In the genomic region with DNA sequence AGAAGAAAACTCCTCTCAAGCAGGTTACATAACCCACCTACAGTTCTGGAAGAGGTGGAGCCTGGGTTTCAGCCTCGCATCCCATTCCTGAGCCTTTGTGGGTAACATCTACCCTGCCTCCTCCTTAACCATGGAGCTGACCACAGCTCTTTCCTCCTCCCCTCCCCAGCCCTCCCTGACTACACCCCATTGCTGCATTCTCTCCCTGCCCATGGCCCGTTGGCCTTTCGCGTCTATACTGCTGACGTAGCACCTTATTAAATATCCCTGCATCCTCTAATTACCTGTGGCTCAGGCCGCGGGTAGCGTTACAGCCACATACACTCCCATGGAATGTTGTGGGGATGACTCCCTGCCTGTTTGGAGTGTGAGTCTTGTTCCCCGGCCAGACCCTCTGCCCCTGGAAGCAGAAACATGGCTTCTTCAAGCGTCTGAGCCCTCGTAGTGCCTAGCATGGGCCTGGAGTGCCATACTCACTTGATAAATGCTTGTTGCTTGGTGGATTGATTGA, we compare ENCODE assay signal across 12 cellular contexts.
DNase-seq lines count a peak whose midpoint lies in the region; ATAC-seq and TF ChIP-seq lines count a peak whose summit lies in the region.
"Had no signal": no experiment of that assay in that cellular context is flagged by ENCODE, and none has a peak within 500 bp of the region (broad histone marks: within the 10 kb centered on the region; RNA-seq: fewer than 3 reads in every experiment).

No MANE protein-coding gene starts in this region.

- TF ChIP-seq CTCF in PC-9 (conservative IDR thresholded peaks at IDR 0.05) (no peak), dorsolateral prefrontal cortex (IDR thresholded peaks at IDR 0.05 in 54 of 56, conservative IDR thresholded peaks at IDR 0.05 in 2 of 56; ENCODE audit: low read depth in 1 of 56, partially characterized antibody in 56 of 56) (no peak), progenitor cell of endocrine pancreas (IDR thresholded peaks at IDR 0.05; ENCODE audit: unreplicated experiment) (no peak)

- H3K9me2 ChIP-seq in PC-9 (ENCODE audit: insufficient read depth), result 0 out of 2 replicates have a peak, but pooled peaks cover 4% of the 10 kb centered on the region

- H3K9me3 Mint-ChIP-seq in progenitor cell of endocrine pancreas (ENCODE audit: low read depth), result no peaks in the 10 kb centered on the region
- H3K9me3 Mint-ChIP-seq: CD4-positive, alpha-beta T cell had no signal

- peaks cover 52% of the 10 kb centered on the region for H3K4me1 Mint-ChIP-seq in progenitor cell of endocrine pancreas (ENCODE audit: low read depth)

- no peak for ATAC-seq in GM18505 (IDR thresholded peaks at IDR 0.05; ENCODE audit: unreplicated experiment)

- no peaks in the 10 kb centered on the region for H4K20me1 ChIP-seq in PC-9 (ENCODE audit: insufficient read depth)

- intact Hi-C loops in PC-9 (cut with micrococcal nuclease; ENCODE audit: unreplicated experiment), result loop anchor here (2.0 kb wide), 1 partner anchor 47 kb away; no protein-coding TSS in a partner anchor
- intact Hi-C loops in dorsolateral prefrontal cortex (cut with DNase I), result loop anchor here in 1 of 2 donors (2.0 to 10.0 kb wide), 2 partner anchors 71 to 79 kb away; no protein-coding TSS in a partner anchor
- intact Hi-C loops in posterior vena cava (cut with DNase I), result loop anchor here in 1 of 2 donors (2.0 kb wide), 1 partner anchor 63 kb away; no protein-coding TSS in a partner anchor

- no peak overlapping the region for H2AFZ ChIP-seq in PC-9

- peaks cover 5% of the 10 kb centered on the region for H3K36me3 Mint-ChIP-seq in progenitor cell of endocrine pancreas (ENCODE audit: insufficient read depth)

- CTCF ChIA-PET in PC-9 (lab: Charles Lee), result interaction anchor here (0.5 to 2.2 kb wide), 3 partner anchors 39 to 52 kb away, joined by 3 to 9 read pairs (median 5); no protein-coding TSS in a partner anchor

- peaks cover 76% of the 10 kb centered on the region for H3F3A ChIP-seq in PC-9 (ENCODE audit: insufficient read depth, low read depth)

- peaks cover 91% of the 10 kb centered on the region for H3K4me1 ChIP-seq in PC-9 (replicated peaks; ENCODE audit: insufficient read depth)

- H3K4me2 ChIP-seq in PC-9, result peak overlapping the region; percentile 73

- peak overlapping the region; percentile 38 for H3K27ac Mint-ChIP-seq in progenitor cell of endocrine pancreas
- H3K27ac Mint-ChIP-seq: CD4-positive, alpha-beta T cell had no signal

- H3K36me3 ChIP-seq in PC-9 (ENCODE audit: low read depth), result no peaks in the 10 kb centered on the region

- BruUV-seq in PC-9 (replicated peaks; lab: Mats Ljungman, UMichigan), result no TSS peak

- H3K27ac ChIP-seq in PC-9, result peak overlapping the region; percentile 97
- peak overlapping the region in 48 of 59 donors; percentile 4 to 82 (median 54) for H3K27ac ChIP-seq in dorsolateral prefrontal cortex

- peaks cover 75% of the 10 kb centered on the region for H3K79me2 ChIP-seq in PC-9 (ENCODE audit: low read depth)

- no peaks in the 10 kb centered on the region for H3K27me3 Mint-ChIP-seq in progenitor cell of endocrine pancreas

- POLR2A ChIA-PET in PC-9 (lab: Charles Lee; ENCODE audit: unreplicated experiment), result interaction anchor here (0.5 to 1.4 kb wide), 14 partner anchors 16 to 780 kb away, joined by 3 to 11 read pairs (median 4); partner anchors contain the start of gene WWC1

- H3K4me3 ChIP-seq in PC-9, result peak overlapping the region; percentile 38; the same call in 1 of the 2 replicates
- no peak overlapping the region for H3K4me3 ChIP-seq in dorsolateral prefrontal cortex

- H3K4me3 Mint-ChIP-seq in progenitor cell of endocrine pancreas (ENCODE audit: low read depth), result no peak overlapping the region
- H3K4me3 Mint-ChIP-seq: CD4-positive, alpha-beta T cell had no signal

- DNase-seq in Daoy (ENCODE audit: low read depth) (peak; percentile 96), PC-9 (peak; percentile 76 to 92), dorsolateral prefrontal cortex (no peak), progenitor cell of endocrine pancreas (ENCODE audit: low spot score, unreplicated experiment) (no peak), NCI-H446 (lab: John Stamatoyannopoulos, UW) (no peak), foreskin melanocyte (no peak), posterior vena cava (ENCODE audit: low spot score) (no peak)
- DNase-seq: activated CD8-positive, alpha-beta memory T cell treated with anti-CD3 and anti-CD28 coated beads, Interleukin-2, amount 50 U/mL, for 4 hours; CD4-positive, alpha-beta T cell; NCI-H2081; stimulated activated CD4-positive, alpha-beta T cell treated with anti-CD3 and anti-CD28 coated beads, Interleukin-2, amount 100 ng/mL, for 24 hours had no signal

- no peaks in the 10 kb centered on the region for H3K9me3 ChIP-seq in PC-9 (ENCODE audit: insufficient read depth, low read depth)

- TF ChIP-seq POLR2A in GM18505 (IDR thresholded peaks at IDR 0.05; ENCODE audit: borderline replicate concordance, extremely low read depth, insufficient read depth, insufficient read length), result no peak

- H3K27me3 ChIP-seq in PC-9 (ENCODE audit: insufficient read depth, low read depth) (no peaks in the 10 kb centered on the region), dorsolateral prefrontal cortex (peaks cover 0 to 2% (median 0%) of the 10 kb centered on the region in 45 donors)

Comparison
In these comparisons a context has a peak if more than half of its experiments do, and no peak if none do; other contexts are left out.
1. DNase-seq: peak in Daoy (single experiment) and PC-9 (2 of 2); none in dorsolateral prefrontal cortex (0 of 10), progenitor cell of endocrine pancreas (single experiment), NCI-H446 (0 of 2), foreskin melanocyte (single experiment) and posterior vena cava (single experiment).